In genomic region chr10:114278140-114278883, GRCh38 we compare ENCODE assay signal across 20 cellular contexts. TPM values are rescaled to one million over a fixed set of nuclear protein-coding genes. Genes with fewer than 3 reads are reported as not detected.
"Had no signal": no experiment of that assay in that cellular context is flagged by ENCODE, and none has a peak within 500 bp of the region (broad histone marks: within the 10 kb centered on the region; RNA-seq: fewer than 3 reads in every experiment).

No MANE protein-coding gene starts in this region.

- H3K27ac ChIP-seq: heart left ventricle, neutrophil, uterus had no signal

- ATAC-seq: activated CD4-positive, alpha-beta T cell treated with anti-CD3 and anti-CD28 coated beads for 36 hours; activated T-cell treated with anti-CD3 and anti-CD28 coated beads, Interleukin-2, amount 50 U/mL, for 4 hours; left cardiac atrium had no signal

- H3K9me3 ChIP-seq: heart left ventricle, neutrophil, uterus had no signal

- H3K4me1 ChIP-seq: heart left ventricle, uterus had no signal

- H3K4me3 ChIP-seq: heart left ventricle, lung, uterus had no signal

- H3K27me3 ChIP-seq: heart left ventricle, neutrophil, uterus had no signal

- H3K36me3 ChIP-seq: heart left ventricle, neutrophil, uterus had no signal

- DNase-seq: activated CD4-positive, alpha-beta memory T cell treated with anti-CD3 and anti-CD28 coated beads, Interleukin-2, amount 10 ng/mL, durations not matched to agents 7 days and 5 days; activated CD4-positive, alpha-beta T cell treated with anti-CD3 and anti-CD28 coated beads for 36 hours; activated gamma-delta T cell; activated naive CD8-positive, alpha-beta T cell treated with anti-CD3 and anti-CD28 coated beads, Interleukin-2, amount 10 ng/mL, durations not matched to agents 7 days and 5 days; activated T-cell treated with anti-CD3 and anti-CD28 coated beads, Interleukin-2, amount 50 U/mL, for 4 hours; anterior cingulate cortex; cerebellar nuclear complex; effector memory CD4-positive, alpha-beta T cell; immature natural killer cell; left cardiac atrium; retina; stimulated activated CD4-positive, alpha-beta T cell treated with anti-CD3 and anti-CD28 coated beads, Interleukin-15, amount 100 ng/mL, for 24 hours; stimulated activated CD4-positive, alpha-beta T cell treated with anti-CD3 and anti-CD28 coated beads, Interleukin-4, amount 100 ng/mL, for 1 hour; T-helper 2 cell; uterus had no signal

- FAIRE-seq: frontal cortex had no signal

RNA-seq across cellular contexts. Expression of gene VWA2, which starts 39.3 kb away (rescaled TPM):
- total RNA-seq: activated CD4-positive, alpha-beta memory T cell treated with anti-CD3 and anti-CD28 coated beads, Interleukin-2, amount 10 ng/mL, durations not matched to agents 7 days and 5 days; activated CD4-positive, alpha-beta T cell treated with anti-CD3 and anti-CD28 coated beads for 36 hours; activated naive CD8-positive, alpha-beta T cell treated with anti-CD3 and anti-CD28 coated beads, Interleukin-2, amount 10 ng/mL, durations not matched to agents 7 days and 5 days; activated T-cell treated with anti-CD3 and anti-CD28 coated beads, Interleukin-2, amount 50 U/mL, for 4 hours; skeletal muscle tissue had no signal
- polyA plus RNA-seq: immature natural killer cell had no signal
